Comparison of ENCODE assay signal across 1 cellular context in genomic region chr1:53837924-53838653, GRCh38.
TF ChIP-seq lines count a peak whose summit lies in the region.

Gene NDC1, minus strand, starts transcription at chr1:53838296. Its CDS starts 35 bp downstream, at chr1:53838261.

TF ChIP-seq in HEK293, 187 proteins besides CTCF, POLR2A, EP300 and RAD21 (continued from another document and continues in another):
- TF ChIP-seq PRDM6 (tag by site-specific recombination; IDR thresholded peaks at IDR 0.05) (no peak), ZFP69B (tag by site-specific recombination; IDR thresholded peaks at IDR 0.05) (peak; percentile 71; the same call in 1 of the 2 replicates), ZNF629 (tag by site-specific recombination; IDR thresholded peaks at IDR 0.05) (peak; percentile 78), SP3 (tag by site-specific recombination; IDR thresholded peaks at IDR 0.05) (peak; percentile 94), KLF16 (tag by site-specific recombination; IDR thresholded peaks at IDR 0.05) (peak; percentile 72), ZNF146 (tag by site-specific recombination; IDR thresholded peaks at IDR 0.05) (peak; percentile 9; the same call in 1 of the 2 replicates), ZNF121 (tag by site-specific recombination; IDR thresholded peaks at IDR 0.05) (peak; percentile 92), SP2 (tag by site-specific recombination; IDR thresholded peaks at IDR 0.05) (peak; percentile 86), ZNF501 (tag by site-specific recombination; IDR thresholded peaks at IDR 0.05) (peak; percentile 99), ZBTB10 (tag by site-specific recombination; IDR thresholded peaks at IDR 0.05) (0 out of 2 replicates have a peak, but pooled peaks have one; percentile 54), ZNF112 (tag by site-specific recombination; IDR thresholded peaks at IDR 0.05) (no peak), KLF8 (tag by site-specific recombination; IDR thresholded peaks at IDR 0.05) (peak; percentile 86), ZNF677 (tag by site-specific recombination; IDR thresholded peaks at IDR 0.05) (no peak), ZNF140 (tag by site-specific recombination; IDR thresholded peaks at IDR 0.05) (0 out of 2 replicates have a peak, but pooled peaks have one; percentile 0), ZEB2 (tag by site-specific recombination; IDR thresholded peaks at IDR 0.05) (peak; percentile 92), ZNF138 (tag by site-specific recombination; IDR thresholded peaks at IDR 0.05; ENCODE audit: borderline replicate concordance) (no peak), ZBTB6 (tag by site-specific recombination; IDR thresholded peaks at IDR 0.05) (no peak), ZNF639 (tag by site-specific recombination; IDR thresholded peaks at IDR 0.05) (peak; percentile 90), ZNF76 (tag by site-specific recombination; IDR thresholded peaks at IDR 0.05; ENCODE audit: borderline replicate concordance, low read depth) (peak; percentile 100), ZNF214 (tag by site-specific recombination; IDR thresholded peaks at IDR 0.05; ENCODE audit: borderline replicate concordance) (no peak), ZNF274 (IDR thresholded peaks at IDR 0.05; ENCODE audit: low read length) (no peak), ZNF274 (tag by site-specific recombination; IDR thresholded peaks at IDR 0.05; ENCODE audit: borderline replicate concordance) (no peak), ZNF561 (tag by site-specific recombination; IDR thresholded peaks at IDR 0.05; ENCODE audit: borderline replicate concordance) (peak; percentile 82), SCRT1 (tag by site-specific recombination; IDR thresholded peaks at IDR 0.05; ENCODE audit: borderline replicate concordance) (peak; percentile 96), IKZF3 (tag by site-specific recombination; IDR thresholded peaks at IDR 0.05) (peak; percentile 46), SALL2 (tag by site-specific recombination; IDR thresholded peaks at IDR 0.05; ENCODE audit: borderline replicate concordance) (peak; percentile 84; the same call in 1 of the 2 replicates), ZNF580 (tag by site-specific recombination; IDR thresholded peaks at IDR 0.05) (peak; percentile 66; the same call in 1 of the 2 replicates), ZBTB7A (tag by site-specific recombination; IDR thresholded peaks at IDR 0.05; ENCODE audit: low read depth) (peak; percentile 90), ZNF776 (tag by site-specific recombination; IDR thresholded peaks at IDR 0.05; ENCODE audit: borderline replicate concordance) (no peak), ZBTB20 (tag by site-specific recombination; IDR thresholded peaks at IDR 0.05) (peak; percentile 94), ZNF362 (tag by site-specific recombination; IDR thresholded peaks at IDR 0.05) (no peak), ZNF664 (tag by site-specific recombination; IDR thresholded peaks at IDR 0.05) (no peak), ZNF600 (tag by site-specific recombination; IDR thresholded peaks at IDR 0.05) (peak; percentile 67; the same call in 1 of the 2 replicates), ZNF10 (tag by site-specific recombination; IDR thresholded peaks at IDR 0.05) (peak; percentile 66; the same call in 1 of the 2 replicates), ZNF394 (tag by site-specific recombination; IDR thresholded peaks at IDR 0.05; ENCODE audit: borderline replicate concordance) (peak; percentile 61; the same call in 1 of the 2 replicates), GLI2 (tag by site-specific recombination; IDR thresholded peaks at IDR 0.05; ENCODE audit: borderline replicate concordance, low read depth) (no peak), TRIM28 (IDR thresholded peaks at IDR 0.05; ENCODE audit: borderline replicate concordance, low read length) (peak; percentile 43; the same call in 1 of the 2 replicates), ZNF555 (tag by site-specific recombination; conservative IDR thresholded peaks at IDR 0.05) (no peak), ZNF645 (tag by site-specific recombination; IDR thresholded peaks at IDR 0.05) (no peak), TSHZ1 (tag by site-specific recombination; IDR thresholded peaks at IDR 0.05; ENCODE audit: borderline replicate concordance) (no peak), ZNF302 (tag by site-specific recombination; IDR thresholded peaks at IDR 0.05; ENCODE audit: low read depth) (no peak), KLF9 (tag by site-specific recombination; IDR thresholded peaks at IDR 0.05; ENCODE audit: low read depth) (peak; percentile 53; the same call in 1 of the 2 replicates), ZNF488 (tag by site-specific recombination; IDR thresholded peaks at IDR 0.05) (no peak; the same call in 1 of the 2 replicates), KLF1 (tag by site-specific recombination; IDR thresholded peaks at IDR 0.05) (peak; percentile 66), ZNF560 (tag by site-specific recombination; IDR thresholded peaks at IDR 0.05; ENCODE audit: borderline replicate concordance) (no peak), ZSCAN4 (tag by site-specific recombination; IDR thresholded peaks at IDR 0.05) (peak; percentile 20; the same call in 1 of the 2 replicates), KLF17 (tag by site-specific recombination; IDR thresholded peaks at IDR 0.05) (peak; percentile 94), ZNF792 (tag by site-specific recombination; IDR thresholded peaks at IDR 0.05) (peak; percentile 99)
